Comparison of ENCODE assay signal across 24 cellular contexts in the genomic region with DNA sequence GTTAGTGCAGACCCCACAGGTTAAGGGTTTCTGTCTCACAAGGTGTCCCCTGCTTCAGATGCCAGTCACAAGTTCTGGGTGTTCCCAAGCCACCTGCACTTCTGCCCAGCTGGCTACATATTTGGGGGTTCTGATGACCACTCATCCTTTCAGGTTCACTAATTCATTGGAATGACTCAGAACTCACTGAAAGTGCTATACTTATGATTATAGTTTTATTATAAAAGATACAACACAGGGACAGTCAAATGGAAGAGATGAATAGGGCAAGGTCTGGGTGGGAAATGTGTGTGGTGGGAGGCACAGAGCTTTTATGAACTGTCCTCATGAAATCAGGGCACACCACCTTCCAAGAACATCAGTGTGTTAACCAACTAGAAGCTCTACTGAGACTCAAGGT.
"Had no signal": no experiment of that assay in that cellular context is flagged by ENCODE, and none has a peak within 500 bp of the region (broad histone marks: within the 10 kb centered on the region; RNA-seq: fewer than 3 reads in every experiment).

No MANE protein-coding gene starts in this region.

- H3K4me3 Mint-ChIP-seq: naive thymus-derived CD8-positive, alpha-beta T cell; nephron progenitor cell had no signal

- DNase-seq: dermis blood vessel endothelial cell; effector memory CD4-positive, alpha-beta T cell; foreskin keratinocyte; glutamatergic neuron; heart right ventricle; hippocampal formation; left colon; left ventricle myocardium inferior; lower lobe of right lung; naive thymus-derived CD8-positive, alpha-beta T cell; nephron progenitor cell; nucleus accumbens; stimulated activated CD4-positive, alpha-beta T cell treated with anti-CD3 and anti-CD28 coated beads, Interleukin-2, amount 100 ng/mL, for 48 hours; stimulated activated CD8-positive, alpha-beta memory T cell treated with anti-CD3 and anti-CD28 coated beads, Interleukin-4, amount 100 ng/mL, for 48 hours; stimulated activated naive CD4-positive, alpha-beta T cell treated with Interleukin-2 at 50 U/mL for 16 hours; upper lobe of left lung had no signal

- H3K4me3 ChIP-seq: coronary artery, esophagus muscularis mucosa, gastroesophageal sphincter, heart right ventricle, left ventricle myocardium inferior, lower lobe of right lung, prostate gland, right atrium auricular region, smooth muscle cell, thoracic aorta, tibial nerve, upper lobe of left lung had no signal

- H3K36me3 Mint-ChIP-seq: naive thymus-derived CD8-positive, alpha-beta T cell had no signal

- H3K4me1 Mint-ChIP-seq: nephron progenitor cell had no signal

- H3K27ac Mint-ChIP-seq: naive thymus-derived CD8-positive, alpha-beta T cell; nephron progenitor cell had no signal

- H3K27me3 Mint-ChIP-seq: naive thymus-derived CD8-positive, alpha-beta T cell had no signal
